In genomic region chr19:30444253-30444671, GRCh38 we compare ENCODE assay signal across 28 cellular contexts.
"Had no signal": no experiment of that assay in that cellular context is flagged by ENCODE, and none has a peak within 500 bp of the region (broad histone marks: within the 10 kb centered on the region; RNA-seq: fewer than 3 reads in every experiment).

No MANE protein-coding gene starts in this region.

- H3K36me3 Mint-ChIP-seq: naive B cell; natural killer cell treated with Interleukin-12 subunit alpha and Interleukin-12 subunit beta and Interleukin-15 and Interleukin-18, amount 100 ng/mL, for 72 hours; stimulated activated effector memory CD8-positive, alpha-beta T cell treated with anti-CD3 and anti-CD28 coated beads, Interleukin-12 subunit alpha, Interleukin-12 subunit beta, amount 100 ng/mL, for 72 hours had no signal

- H3K9me3 ChIP-seq: esophagus muscularis mucosa, gastroesophageal sphincter, heart left ventricle, left ventricle myocardium inferior, lower lobe of right lung, mucosa of descending colon, prostate gland, right atrium auricular region, testis, tibial nerve, upper lobe of left lung had no signal

- H3K4me3 ChIP-seq: coronary artery, esophagus muscularis mucosa, gastroesophageal sphincter, heart left ventricle, hepatocyte, left ventricle myocardium inferior, lower lobe of right lung, mucosa of descending colon, prostate gland, right atrium auricular region, smooth muscle cell, stomach, tibial nerve, upper lobe of left lung had no signal

- DNase-seq: dermis blood vessel endothelial cell; effector memory CD4-positive, alpha-beta T cell; foreskin keratinocyte; heart left ventricle; left cardiac atrium; left ventricle myocardium inferior; lower lobe of right lung; mucosa of descending colon; naive B cell; stimulated activated CD4-positive, alpha-beta T cell treated with anti-CD3 and anti-CD28 coated beads, Interleukin-2, amount 100 ng/mL, for 24 hours; stimulated activated CD4-positive, alpha-beta T cell treated with anti-CD3 and anti-CD28 coated beads, Interleukin-4, amount 100 ng/mL, for 24 hours; stimulated activated naive CD4-positive, alpha-beta T cell treated with Interleukin-2 at 50 U/mL for 16 hours; stomach; testis had no signal

- H3K4me1 Mint-ChIP-seq: naive B cell; stimulated activated effector memory CD8-positive, alpha-beta T cell treated with anti-CD3 and anti-CD28 coated beads, Interleukin-12 subunit alpha, Interleukin-12 subunit beta, amount 100 ng/mL, for 72 hours had no signal

- H3K9me3 Mint-ChIP-seq: natural killer cell treated with Interleukin-12 subunit alpha and Interleukin-12 subunit beta and Interleukin-15 and Interleukin-18, amount 100 ng/mL, for 72 hours; neural crest cell; stimulated activated effector memory CD8-positive, alpha-beta T cell treated with anti-CD3 and anti-CD28 coated beads, Interleukin-12 subunit alpha, Interleukin-12 subunit beta, amount 100 ng/mL, for 72 hours had no signal

- H3K4me3 Mint-ChIP-seq: naive B cell; natural killer cell treated with Interleukin-12 subunit alpha and Interleukin-12 subunit beta and Interleukin-15 and Interleukin-18, amount 100 ng/mL, for 72 hours; neural crest cell; stimulated activated effector memory CD8-positive, alpha-beta T cell treated with anti-CD3 and anti-CD28 coated beads, Interleukin-12 subunit alpha, Interleukin-12 subunit beta, amount 100 ng/mL, for 72 hours had no signal

- H3K27ac ChIP-seq: coronary artery, esophagus muscularis mucosa, foreskin keratinocyte, gastroesophageal sphincter, heart left ventricle, hepatocyte, left ventricle myocardium inferior, lower lobe of right lung, parathyroid adenoma, prostate gland, right atrium auricular region, stomach, testis, tibial nerve, upper lobe of left lung had no signal

- H3K27me3 ChIP-seq: foreskin keratinocyte, right atrium auricular region, testis, tibial nerve, upper lobe of left lung had no signal

- H3K36me3 ChIP-seq: heart left ventricle, left ventricle myocardium inferior, lower lobe of right lung, prostate gland, right atrium auricular region, upper lobe of left lung had no signal

- H3K4me1 ChIP-seq: foreskin keratinocyte, gastroesophageal sphincter, left ventricle myocardium inferior, lower lobe of right lung, parathyroid adenoma, prostate gland, right atrium auricular region, stomach, upper lobe of left lung had no signal

- ATAC-seq: foreskin keratinocyte; gastroesophageal sphincter; heart left ventricle; left cardiac atrium; lower lobe of right lung; mucosa of descending colon; sciatic nerve; stimulated activated effector memory CD8-positive, alpha-beta T cell treated with anti-CD3 and anti-CD28 coated beads, Interleukin-12 subunit alpha, Interleukin-12 subunit beta, amount 100 ng/mL, for 72 hours had no signal
